Comparison of ENCODE assay signal across 12 cellular contexts in the genomic region with DNA sequence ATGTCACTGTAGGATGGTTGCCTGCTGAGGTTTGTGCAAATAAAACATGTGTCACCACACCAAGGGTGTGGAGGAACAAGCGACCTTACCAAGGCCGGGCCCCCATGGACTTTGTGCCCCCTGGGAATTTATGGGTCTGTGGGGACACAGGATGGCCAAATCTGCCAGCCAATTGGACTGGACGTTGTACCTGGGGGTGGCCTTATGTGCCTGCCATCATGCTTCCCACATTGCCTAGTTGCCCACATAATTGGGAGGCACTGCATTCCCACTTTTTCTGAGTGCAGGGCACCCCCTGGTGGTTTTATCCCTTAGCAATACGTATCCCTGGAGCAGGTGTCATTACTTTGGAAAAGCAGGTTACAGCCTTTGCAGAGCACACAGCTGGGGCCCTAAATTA.
DNase-seq lines count a peak whose midpoint lies in the region; ATAC-seq and TF ChIP-seq lines count a peak whose summit lies in the region.
"Had no signal": no experiment of that assay in that cellular context is flagged by ENCODE, and none has a peak within 500 bp of the region (broad histone marks: within the 10 kb centered on the region; RNA-seq: fewer than 3 reads in every experiment).

No MANE protein-coding gene starts in this region.

- POLR2A ChIA-PET in PC-3 (lab: Charles Lee; ENCODE audit: unreplicated experiment): no interaction called here

- H3K4me1 ChIP-seq in PC-3 (ENCODE audit: insufficient read depth, low read length) (peaks cover 20% of the 10 kb centered on the region), smooth muscle cell (ENCODE audit: low read depth) (peaks cover 14% of the 10 kb centered on the region)

- no peak overlapping the region for H3K4me3 ChIP-seq in PC-3 (ENCODE audit: low read length)
- no peak overlapping the region for H3K4me3 ChIP-seq in fibroblast of pulmonary artery (replicated peaks; ENCODE audit: low read depth, low read length)
- no peak overlapping the region for H3K4me3 ChIP-seq in smooth muscle cell
- H3K4me3 ChIP-seq: left ventricle myocardium inferior had no signal

- H3K27me3 ChIP-seq in PC-3 (ENCODE audit: low read length) (no peaks in the 10 kb centered on the region), smooth muscle cell (ENCODE audit: low read depth) (no peaks in the 10 kb centered on the region)

- intact Hi-C loops in PC-3 (cut with micrococcal nuclease): no loop called here

- no peak overlapping the region for H3K4me2 ChIP-seq in PC-3 (ENCODE audit: low read length)
- H3K4me2 ChIP-seq in smooth muscle cell: no peak overlapping the region

- no peaks in the 10 kb centered on the region for H3K79me2 ChIP-seq in PC-3 (ENCODE audit: low read length)
- no peaks in the 10 kb centered on the region for H3K79me2 ChIP-seq in smooth muscle cell (ENCODE audit: low read depth)

- H2AFZ ChIP-seq in PC-3 (ENCODE audit: low read length) (no peak overlapping the region), smooth muscle cell (ENCODE audit: low read depth) (no peak overlapping the region)

- DNase-seq in NCI-H1417 (lab: John Stamatoyannopoulos, UW) (peak; percentile 10 to 45 (median 13)), NCI-H1417 treated with DMSO at 0.1 percent for 48 hours (lab: John Stamatoyannopoulos, UW) (no peak), PC-3 (peak; percentile 42), fibroblast of pulmonary artery (ENCODE audit: low read depth) (peak; percentile 23), smooth muscle cell (lab: John Stamatoyannopoulos, UW; ENCODE audit: unreplicated experiment) (no peak), NCI-H1105 treated with DMSO at 0.1 percent for 48 hours (lab: John Stamatoyannopoulos, UW) (no peak)
- DNase-seq in activated CD8-positive, alpha-beta memory T cell treated with anti-CD3 and anti-CD28 coated beads, Interleukin-2, amount 50 U/mL, for 48 hours: no peak
- DNase-seq: amniotic stem cell, erythroblast had no signal

- H3K9me2 ChIP-seq in PC-3 (replicated peaks; ENCODE audit: low read length): no peaks in the 10 kb centered on the region

- peak; percentile 56 for TF ChIP-seq CTCF in PC-3 (conservative IDR thresholded peaks at IDR 0.05; ENCODE audit: low read depth, low read length)
- TF ChIP-seq CTCF in fibroblast of pulmonary artery (IDR thresholded peaks at IDR 0.05; ENCODE audit: low read length, missing control alignments): peak; percentile 38
- peak; percentile 5 for TF ChIP-seq CTCF in smooth muscle cell (IDR thresholded peaks at IDR 0.05; ENCODE audit: borderline replicate concordance, insufficient read depth, poor library complexity, severe bottlenecking)

- CTCF ChIA-PET in PC-3 (lab: Charles Lee): no interaction called here

- H4K20me1 ChIP-seq in PC-3 (ENCODE audit: low read length): no peaks in the 10 kb centered on the region
- H4K20me1 ChIP-seq in smooth muscle cell (ENCODE audit: low read depth): no peaks in the 10 kb centered on the region

- H3K27ac ChIP-seq in PC-3 (ENCODE audit: low read length): no peak overlapping the region
- H3K27ac ChIP-seq in smooth muscle cell (ENCODE audit: low read depth): no peak overlapping the region
- H3K27ac ChIP-seq: left ventricle myocardium inferior had no signal

- no peaks in the 10 kb centered on the region for H3K9me3 ChIP-seq in PC-3 (ENCODE audit: low read length)
- H3K9me3 ChIP-seq in smooth muscle cell (replicated peaks; ENCODE audit: low read depth): no peaks in the 10 kb centered on the region
- H3K9me3 ChIP-seq: left ventricle myocardium inferior had no signal

- no peak for ATAC-seq in PC-3
- no peak for ATAC-seq in GM18861 (IDR thresholded peaks at IDR 0.05; ENCODE audit: unreplicated experiment)
- ATAC-seq: right cardiac atrium had no signal

- H3F3A ChIP-seq in PC-3 (ENCODE audit: low read length, unreplicated experiment) (no peaks in the 10 kb centered on the region), smooth muscle cell (ENCODE audit: low read depth) (peaks cover 10% of the 10 kb centered on the region)

- 93% methylated on average over 4 of the region's 4 CpGs for WGBS in smooth muscle cell (ENCODE audit: low lambda C conversion rate)

- no peaks in the 10 kb centered on the region for H3K36me3 ChIP-seq in PC-3 (ENCODE audit: low read depth, low read length)
- no peaks in the 10 kb centered on the region for H3K36me3 ChIP-seq in smooth muscle cell (ENCODE audit: low read depth)
- H3K36me3 ChIP-seq: left ventricle myocardium inferior had no signal

- H3K9ac ChIP-seq in PC-3 (ENCODE audit: low read length): no peak overlapping the region
- no peak overlapping the region for H3K9ac ChIP-seq in smooth muscle cell (ENCODE audit: low read depth)

- no TSS peak for BruUV-seq in PC-3 (replicated peaks; lab: Mats Ljungman, UMichigan)

Comparison
In these comparisons a context has a peak if more than half of its experiments do, and no peak if none do; other contexts are left out.
1. DNase-seq: peak in NCI-H1417 (3 of 3), PC-3 (single experiment) and fibroblast of pulmonary artery (single experiment); none in NCI-H1417 treated with DMSO at 0.1 percent for 48 hours (single experiment), smooth muscle cell (single experiment), NCI-H1105 treated with DMSO at 0.1 percent for 48 hours (single experiment) and activated CD8-positive, alpha-beta memory T cell treated with anti-CD3 and anti-CD28 coated beads, Interleukin-2, amount 50 U/mL, for 48 hours (single experiment).
2. CTCF ChIP-seq: peak in every context shown above with its lines; median percentile 56 in PC-3; 38 in fibroblast of pulmonary artery; 5 in smooth muscle cell.